ENCODE assay signal across 22 cellular contexts in the genomic region with DNA sequence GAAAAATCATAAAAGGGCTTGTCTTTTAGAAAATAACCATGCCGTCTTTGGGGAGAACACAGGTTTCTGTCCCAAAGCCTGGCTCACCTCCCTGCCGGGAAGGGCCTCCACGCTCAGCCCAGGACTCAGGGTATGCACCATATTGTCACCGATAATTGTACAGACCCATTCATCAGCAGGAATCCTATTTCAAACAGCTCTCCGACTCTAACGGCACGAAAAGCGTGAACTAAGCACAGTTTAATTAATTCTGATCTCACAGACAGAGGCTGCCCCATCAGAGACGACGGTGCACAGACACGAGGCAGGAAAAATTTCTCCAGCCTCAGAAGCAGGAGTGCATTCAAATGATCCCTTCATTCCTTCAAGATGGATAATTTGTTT.
"Had no signal": no experiment of that assay in that cellular context is flagged by ENCODE, and none has a peak within 500 bp of the region (broad histone marks: within the 10 kb centered on the region; RNA-seq: fewer than 3 reads in every experiment).

No MANE protein-coding gene starts in this region.

- ATAC-seq: activated naive CD4-positive, alpha-beta T cell treated with anti-CD3 and anti-CD28 coated beads, Interleukin-2, amount 50 U/mL, for 72 hours; body of pancreas; left colon; naive thymus-derived CD4-positive, alpha-beta T cell; SK-N-SH treated with all-trans-retinoic acid at 6 μM for 48 hours had no signal

- H3K4me3 ChIP-seq: body of pancreas, cardiac muscle cell, colonic mucosa, ovary, prostate gland, thoracic aorta had no signal

- DNase-seq: activated CD4-positive, alpha-beta memory T cell treated with anti-CD3 and anti-CD28 coated beads, Interleukin-2, amount 10 ng/mL, durations not matched to agents 7 days and 5 days; activated CD4-positive, alpha-beta T cell treated with anti-CD3 and anti-CD28 coated beads for 1 hour; activated CD4-positive, alpha-beta T cell treated with anti-CD3 and anti-CD28 coated beads, Interleukin-2, amount 10 ng/mL, durations not matched to agents 7 days and 5 days; activated naive CD4-positive, alpha-beta T cell; activated T-cell treated with anti-CD3 and anti-CD28 coated beads, Interleukin-2, amount 50 U/mL, for 48 hours; body of pancreas; cerebellar nuclear complex; colonic mucosa; effector CD8-positive, alpha-beta T cell; immature natural killer cell; kidney; left colon; naive thymus-derived CD4-positive, alpha-beta T cell; ovary; stimulated activated CD4-positive, alpha-beta T cell treated with anti-CD3 and anti-CD28 coated beads, Interleukin-2, amount 100 ng/mL, for 48 hours; T-helper 2 cell; trophoblast cell had no signal

- H3K36me3 ChIP-seq: cardiac muscle cell, colonic mucosa, ovary, prostate gland, thoracic aorta had no signal

- H3K4me1 ChIP-seq: body of pancreas, colonic mucosa, prostate gland had no signal

- H3K27ac ChIP-seq: body of pancreas, cardiac muscle cell, colonic mucosa, ovary, prostate gland, thoracic aorta had no signal

- H3K9me3 ChIP-seq: body of pancreas, colonic mucosa, ovary, prostate gland, thoracic aorta had no signal

- H3K27me3 ChIP-seq: body of pancreas, cardiac muscle cell, colonic mucosa, ovary had no signal
